Comparison of ENCODE assay signal across 30 cellular contexts in genomic region chr12:56995201-56995929, GRCh38. TPM values are rescaled to one million over a fixed set of nuclear protein-coding genes. Genes with fewer than 3 reads are reported as not detected.
DNase-seq lines count a peak whose midpoint lies in the region; ATAC-seq, FAIRE-seq and TF ChIP-seq lines count a peak whose summit lies in the region.
"Had no signal": no experiment of that assay in that cellular context is flagged by ENCODE, and none has a peak within 500 bp of the region (broad histone marks: within the 10 kb centered on the region; RNA-seq: fewer than 3 reads in every experiment).

No MANE protein-coding gene starts in this region.

- no peak for TF ChIP-seq POLR2A in K562 (conservative IDR thresholded peaks at IDR 0.05)

- H3K23ac ChIP-seq in H9 (ENCODE audit: insufficient read length, low read depth, low read length): no peak overlapping the region
- no peak overlapping the region for H3K23ac ChIP-seq in mesenchymal stem cell (ENCODE audit: low read length in 2 of 2)

- no peaks in the 10 kb centered on the region for H3K23me2 ChIP-seq in H9 (ENCODE audit: insufficient read length, low read depth, low read length, poor library complexity, severe bottlenecking)

- H3K9ac ChIP-seq in H9 (ENCODE audit: extremely low read depth, insufficient read length, low read length) (no peak overlapping the region), K562 (ENCODE audit: insufficient read depth in 1 of 2, low read depth in 2 of 2, low read length in 2 of 2) (peak overlapping the region in 1 of 2 experiments; percentile 47; a peak in 1 of 4 replicates), mesenchymal stem cell (ENCODE audit: low read length) (no peak overlapping the region)

- CTCF ChIA-PET in K562 (lab: Yijun Ruan, JAX; ENCODE audit: low intra/inter-chr PET ratio): no interaction called here

- no peak overlapping the region for H4K5ac ChIP-seq in H9 (ENCODE audit: insufficient read length, low read depth, low read length)

- no CpG with 5 or more reads among the region's 26 CpGs for WGBS in H9 (ENCODE audit: extremely low coverage, insufficient read length, low lambda C conversion rate)
- 95% methylated on average over 22 of the region's 26 CpGs for WGBS in K562 (ENCODE audit: insufficient coverage, low coverage, missing lambda C conversion rate)
- 95% methylated on average over 26 of the region's 26 CpGs for WGBS in mesenchymal stem cell

- H3T11ph ChIP-seq in H9 (ENCODE audit: low read length): no peak overlapping the region

- peaks cover 18% of the 10 kb centered on the region; the same call in 2 of the 3 replicates for H3K36me3 ChIP-seq in K562 (ENCODE audit: control insufficient read depth, insufficient read depth, low read length)
- peaks cover 17 to 21% of the 10 kb centered on the region in 2 experiments for H3K36me3 ChIP-seq in mesenchymal stem cell (ENCODE audit: control insufficient read depth in 1 of 2, insufficient read depth in 2 of 2, low read depth in 1 of 2, low read length in 2 of 2)

- POLR2A ChIA-PET in K562 (lab: Yijun Ruan, JAX): interaction anchor here (0.6 to 4.6 kb wide), 2 partner anchors 8 to 238 kb away, joined by 3 to 23 read pairs; no protein-coding TSS in a partner anchor

- H3K27me3 Mint-ChIP-seq in H9 (ENCODE audit: low read depth) (no peaks in the 10 kb centered on the region), mesothelial cell of epicardium (ENCODE audit: low read depth) (no peaks in the 10 kb centered on the region)
- H3K27me3 Mint-ChIP-seq: activated B cell treated with CpG ODN at 0.5 μM for 24 hours; activated naive CD8-positive, alpha-beta T cell treated with anti-CD3 and anti-CD28 coated beads for 36 hours; CD4-positive, alpha-beta T cell; memory B cell had no signal

- ATAC-seq in K562: no peak
- no peak for ATAC-seq in GM18861 (IDR thresholded peaks at IDR 0.05; ENCODE audit: unreplicated experiment)
- ATAC-seq in HG03039 (IDR thresholded peaks at IDR 0.05; ENCODE audit: unreplicated experiment): no peak
- ATAC-seq: A549 had no signal

- H2BK5ac ChIP-seq in H9 (ENCODE audit: insufficient read length, low read length) (no peak overlapping the region), mesenchymal stem cell (ENCODE audit: low read depth, low read length, poor library complexity, severe bottlenecking) (no peak overlapping the region)

- TF ChIP-seq CTCF in H9 (conservative IDR thresholded peaks at IDR 0.05): no peak
- TF ChIP-seq CTCF in K562 (IDR thresholded peaks at IDR 0.05 in 2 of 3, conservative IDR thresholded peaks at IDR 0.05 in 1 of 3; ENCODE audit: insufficient read depth in 2 of 3, low read depth in 1 of 3, low read length in 3 of 3): no peak
- TF ChIP-seq CTCF in mesothelial cell of epicardium (IDR thresholded peaks at IDR 0.05; ENCODE audit: unreplicated experiment): no peak

- H3K9me3 ChIP-seq in H9 (ENCODE audit: control insufficient read depth, low read depth, low read length) (no peaks in the 10 kb centered on the region), K562 (replicated peaks; ENCODE audit: control insufficient read depth, insufficient read depth, low read depth, low read length) (no peaks in the 10 kb centered on the region), mesenchymal stem cell (ENCODE audit: control insufficient read depth, low read length) (no peaks in the 10 kb centered on the region)
- H3K9me3 ChIP-seq: A549, esophagus squamous epithelium, HAP-1, Peyer's patch, tibial artery had no signal

- no peak overlapping the region for H3K4ac ChIP-seq in H9 (ENCODE audit: low read depth, low read length)
- no peak overlapping the region for H3K4ac ChIP-seq in mesenchymal stem cell (ENCODE audit: low read depth in 1 of 2, low read length in 2 of 2)

- H3K9me1 ChIP-seq in K562 (ENCODE audit: control insufficient read depth, insufficient read depth, low read length): no peaks in the 10 kb centered on the region

- no peak overlapping the region for H2BK20ac ChIP-seq in H9 (ENCODE audit: low read depth, low read length, poor library complexity, severe bottlenecking)

- no peaks in the 10 kb centered on the region for H4K20me1 ChIP-seq in H9 (ENCODE audit: control insufficient read depth, insufficient read depth, insufficient read length)
- H4K20me1 ChIP-seq in K562 (replicated peaks; ENCODE audit: control insufficient read depth, insufficient read depth, low read length): no peaks in the 10 kb centered on the region

- no peak overlapping the region for H3K4me2 ChIP-seq in H9 (ENCODE audit: insufficient read depth, insufficient read length, low read length)
- no peak overlapping the region for H3K4me2 ChIP-seq in K562 (ENCODE audit: insufficient read depth, low read length)
- H3K4me2 ChIP-seq in mesenchymal stem cell (ENCODE audit: low read length, poor library complexity, severe bottlenecking): no peak overlapping the region
- H3K4me2 ChIP-seq: A549 had no signal

- H3K36me3 Mint-ChIP-seq in H9 (ENCODE audit: insufficient read depth in 1 of 3, low read depth in 3 of 3) (peaks cover 7 to 25% (median 24%) of the 10 kb centered on the region in 3 experiments), mesothelial cell of epicardium (peaks cover 13% of the 10 kb centered on the region)

- no peak for FAIRE-seq in K562 (lab: Jason Lieb, UNC)
- FAIRE-seq: A549 had no signal

- H3K4me1 ChIP-seq in H9 (ENCODE audit: insufficient read depth, low read length) (no peaks in the 10 kb centered on the region), K562 (replicated peaks in 1 of 2; ENCODE audit: control insufficient read depth in 2 of 2, insufficient read depth in 2 of 2, low read length in 2 of 2) (peaks cover 26 to 39% of the 10 kb centered on the region in 2 experiments), mesenchymal stem cell (ENCODE audit: control insufficient read depth, insufficient read depth, low read depth, low read length) (peaks cover 3% of the 10 kb centered on the region)
- H3K4me1 ChIP-seq: A549, HAP-1, tibial artery had no signal

- no peak overlapping the region for H3K4me3 Mint-ChIP-seq in H9
- no peak overlapping the region for H3K4me3 Mint-ChIP-seq in mesothelial cell of epicardium
- H3K4me3 Mint-ChIP-seq: activated B cell treated with CpG ODN at 0.5 μM for 24 hours; activated naive CD8-positive, alpha-beta T cell treated with anti-CD3 and anti-CD28 coated beads for 36 hours; CD4-positive, alpha-beta T cell; memory B cell had no signal

- H4K91ac ChIP-seq in H9 (ENCODE audit: insufficient read length, low read depth, low read length): no peak overlapping the region
- H4K91ac ChIP-seq in mesenchymal stem cell (ENCODE audit: low read length): peak overlapping the region; percentile 13

- H3K4me1 Mint-ChIP-seq in H9: peaks cover 6 to 9% of the 10 kb centered on the region in 2 experiments
- peaks cover 4% of the 10 kb centered on the region for H3K4me1 Mint-ChIP-seq in mesothelial cell of epicardium

- H3K9me3 Mint-ChIP-seq in H9 (no peaks in the 10 kb centered on the region; a peak in 1 of 5 replicates), mesothelial cell of epicardium (no peaks in the 10 kb centered on the region)
- H3K9me3 Mint-ChIP-seq: activated B cell treated with CpG ODN at 0.5 μM for 24 hours; activated naive CD8-positive, alpha-beta T cell treated with anti-CD3 and anti-CD28 coated beads for 36 hours; CD4-positive, alpha-beta T cell; memory B cell had no signal

- H3K27ac ChIP-seq in H9 (ENCODE audit: insufficient read length, low read depth, low read length) (no peak overlapping the region), K562 (ENCODE audit: extremely low read depth, low read depth, low read length) (no peak overlapping the region), mesenchymal stem cell (ENCODE audit: low read length, poor library complexity, severe bottlenecking) (no peak overlapping the region)
- H3K27ac ChIP-seq: A549, Peyer's patch, tibial artery had no signal

- no peak overlapping the region for H3K27ac Mint-ChIP-seq in H9
- H3K27ac Mint-ChIP-seq in mesothelial cell of epicardium: no peak overlapping the region
- H3K27ac Mint-ChIP-seq: activated B cell treated with CpG ODN at 0.5 μM for 24 hours; activated naive CD8-positive, alpha-beta T cell treated with anti-CD3 and anti-CD28 coated beads for 36 hours; CD4-positive, alpha-beta T cell; memory B cell had no signal

- intact Hi-C loops in K562 (cut with micrococcal nuclease): no loop called here

- H2BK15ac ChIP-seq in H9 (ENCODE audit: low read depth, low read length) (no peak overlapping the region), mesenchymal stem cell (ENCODE audit: low read depth, poor library complexity, severe bottlenecking) (no peak overlapping the region)

- no peak overlapping the region for H2BK120ac ChIP-seq in H9 (ENCODE audit: low read depth, low read length, poor library complexity, severe bottlenecking)
- no peak overlapping the region for H2BK120ac ChIP-seq in mesenchymal stem cell (ENCODE audit: low read depth, low read length)

- H3K56ac ChIP-seq in H9 (ENCODE audit: insufficient read length, low read depth, low read length): no peak overlapping the region

- H3K27me3 ChIP-seq in H9 (ENCODE audit: insufficient read depth, low read length): no peaks in the 10 kb centered on the region
- no peaks in the 10 kb centered on the region for H3K27me3 ChIP-seq in K562 (ENCODE audit: control insufficient read depth in 2 of 2, insufficient read depth in 2 of 2, low read length in 2 of 2)
- H3K27me3 ChIP-seq in mesenchymal stem cell (ENCODE audit: control insufficient read depth in 1 of 2, insufficient read depth in 1 of 2, low read length in 2 of 2): peaks cover 4 to 10% of the 10 kb centered on the region in 2 experiments
- H3K27me3 ChIP-seq: esophagus squamous epithelium, Peyer's patch, tibial artery had no signal

- H2BK12ac ChIP-seq in H9 (ENCODE audit: insufficient read length, low read depth, low read length): no peak overlapping the region
- H2BK12ac ChIP-seq in mesenchymal stem cell (ENCODE audit: low read length in 2 of 2): no peak overlapping the region

- no TSS peak for BruUV-seq in K562 (replicated peaks; lab: Mats Ljungman, UMichigan)

- DNase-seq in H9 (peak; percentile 28), K562 (ENCODE audit: extremely low read depth in 1 of 4, low spot score in 3 of 4) (peak in 1 of 4 experiments; percentile 3), mesenchymal stem cell (no peak), mesothelial cell of epicardium (ENCODE audit: low spot score in 2 of 2, unreplicated experiment in 2 of 2) (no peak)
- DNase-seq: activated B cell treated with CpG ODN at 0.5 μM for 24 hours; activated effector memory CD4-positive, alpha-beta T cell treated with anti-CD3 and anti-CD28 coated beads, Interleukin-2, amount 50 U/mL, for 16 hours; activated naive CD8-positive, alpha-beta T cell treated with anti-CD3 and anti-CD28 coated beads for 36 hours; AML-193; aorta; CD4-positive, alpha-beta T cell; cortex of kidney; esophagus squamous epithelium; foreskin melanocyte; NCI-H1105; NCI-H1930; NCI-H524 treated with DMSO at 0.1 percent for 48 hours; NK-92 treated with Interleukin-12 subunit alpha and Interleukin-12 subunit beta, amount 100 ng/mL, for 24 hours; SHP77 treated with DMSO at 0.1 percent for 48 hours; tibial artery had no signal

- no peak overlapping the region for H3K4me3 ChIP-seq in K562
- no peak overlapping the region for H3K4me3 ChIP-seq in mesenchymal stem cell (ENCODE audit: insufficient read depth in 1 of 2, low read depth in 1 of 2, low read length in 2 of 2)
- H3K4me3 ChIP-seq: A549, esophagus squamous epithelium, HAP-1, Peyer's patch, tibial artery had no signal

- H3K79me1 ChIP-seq in H9 (ENCODE audit: insufficient read depth, low read depth, low read length, poor library complexity, severe bottlenecking) (peaks cover 7% of the 10 kb centered on the region), mesenchymal stem cell (replicated peaks; ENCODE audit: low read length, poor library complexity, severe bottlenecking) (peaks cover 21% of the 10 kb centered on the region)

- H4K8ac ChIP-seq in H9 (replicated peaks; ENCODE audit: insufficient read length, low read depth, low read length): no peak overlapping the region
- H4K8ac ChIP-seq in mesenchymal stem cell (ENCODE audit: low read length): no peak overlapping the region

- in situ Hi-C loops in K562 (cut with MboI): no loop called here

- no peak overlapping the region for H3K18ac ChIP-seq in H9 (ENCODE audit: insufficient read length, low read depth, low read length)
- no peak overlapping the region for H3K18ac ChIP-seq in mesenchymal stem cell (ENCODE audit: low read depth in 1 of 2, low read length in 2 of 2)

- TF ChIP-seq EP300 in K562 (IDR thresholded peaks at IDR 0.05; ENCODE audit: low read length): no peak

- H2AK5ac ChIP-seq in H9 (ENCODE audit: insufficient read length, low read length) (no peak overlapping the region), mesenchymal stem cell (ENCODE audit: low read length, severe bottlenecking) (no peak overlapping the region)

- no peak overlapping the region for H3K14ac ChIP-seq in H9 (ENCODE audit: insufficient read depth, low read length)
- no peak overlapping the region for H3K14ac ChIP-seq in mesenchymal stem cell (ENCODE audit: low read length in 2 of 2)

- TF ChIP-seq RAD21 in K562 (CRISPR knock-in tag; conservative IDR thresholded peaks at IDR 0.05 in 1 of 2, IDR thresholded peaks at IDR 0.05 in 1 of 2): no peak

- no peaks in the 10 kb centered on the region; the same call in none of the 2 replicates for H3K79me2 ChIP-seq in H9 (ENCODE audit: insufficient read depth, low read length)
- H3K79me2 ChIP-seq in K562 (ENCODE audit: control insufficient read depth, insufficient read depth, low read length): peaks cover 13% of the 10 kb centered on the region

- H2AFZ ChIP-seq in H9 (ENCODE audit: low read length) (no peak overlapping the region), K562 (ENCODE audit: low read depth, low read length) (no peak overlapping the region), mesenchymal stem cell (ENCODE audit: low read depth, low read length) (no peak overlapping the region)

RNA-seq across cellular contexts. Expression of gene ZBTB39, which starts 11.0 kb away (rescaled TPM):
- 30.3 and 31.2 TPM in 2 replicates for total RNA-seq in H9 (2021)
- 23.7 and 34.4 TPM in 2 replicates for total RNA-seq in K562 (2011; cell fraction: chromatin; rRNA removed; ENCODE audit: low replicate concordance)
- 21.3 and 23.3 TPM in 2 replicates for total RNA-seq in K562 (2011; cell fraction: nucleolus; rRNA removed)
- 23.4 and 26.0 TPM in 2 replicates for total RNA-seq in K562 (2011; cell fraction: nucleoplasm; rRNA removed)
- total RNA-seq in K562 (2014; rRNA removed): 7.7 and 10.3 TPM in 2 replicates
- total RNA-seq in K562 (2014; rRNA removed; fragmentation: Illumina TruSeq; extraction: Trizol): 8.6 and 9.3 TPM in 2 replicates
- total RNA-seq in K562 (2015; rRNA removed; fragmentation: Illumina TruSeq; extraction: Trizol): 8.7 TPM in 2 replicates
- total RNA-seq in K562 (2021): 11.5 and 13.3 TPM in 2 replicates
- polyA plus RNA-seq in K562 (2011; rRNA removed): 9.6 and 10.4 TPM in 2 replicates
- polyA plus RNA-seq in K562 (2011; cell fraction: cytosol; rRNA removed): 8.7 and 11.6 TPM in 2 replicates
- polyA plus RNA-seq in K562 (2011; cell fraction: nucleus; rRNA removed): 13.1 and 14.4 TPM in 2 replicates
- polyA plus RNA-seq in K562 (2012): 7.2 and 7.5 TPM in 2 replicates
- 10.9 and 11.6 TPM in 2 replicates for polyA plus RNA-seq in K562 (2014; fragmentation: Illumina TruSeq; extraction: Trizol)
- polyA plus RNA-seq in K562 (2014; fragmentation: Nextera tagmentation; extraction: Ambion mirVana): 1 to 10 TPM; 3.3 to 3.4 TPM
- polyA plus RNA-seq in K562 (2014; rRNA removed): 8.2 and 8.6 TPM in 2 replicates
- 14.8 and 17.1 TPM in 2 replicates for polyA minus RNA-seq in K562 (2011; rRNA and poly(A)+ RNA removed)
- polyA minus RNA-seq in K562 (2011; cell fraction: cytosol; rRNA and poly(A)+ RNA removed): 8.0 and 9.3 TPM in 2 replicates
- polyA minus RNA-seq in K562 (2011; cell fraction: nucleus; rRNA and poly(A)+ RNA removed): 13.3 and 21.2 TPM in 2 replicates
- polyA plus RNA-seq in mesenchymal stem cell (2013, experiment 1 of 2): 2.9 TPM
- 3.0 TPM for polyA plus RNA-seq in mesenchymal stem cell (2013, experiment 2 of 2)
- total RNA-seq in mesothelial cell of epicardium: 19.1 to 19.6 TPM (median 19.2 TPM) in 3 replicates

RNA-seq across cellular contexts. Expression of gene TAC3, which starts 21.0 kb away (rescaled TPM):
- total RNA-seq in H9 (2021): 4.4 and 6.2 TPM in 2 replicates
- total RNA-seq in K562 (2011; cell fraction: chromatin; rRNA removed; ENCODE audit: low replicate concordance): 0.92 and 1.2 TPM in 2 replicates
- 1.3 and 2.3 TPM in 2 replicates for total RNA-seq in K562 (2011; cell fraction: nucleolus; rRNA removed)
- total RNA-seq in K562 (2011; cell fraction: nucleoplasm; rRNA removed): 1.8 and 2.0 TPM in 2 replicates
- 0.64 and 1.9 TPM in 2 replicates for total RNA-seq in K562 (2014; rRNA removed)
- total RNA-seq in K562 (2014; rRNA removed; fragmentation: Illumina TruSeq; extraction: Trizol): 0.76 and 1.1 TPM in 2 replicates
- 1.4 and 1.8 TPM in 2 replicates for total RNA-seq in K562 (2015; rRNA removed; fragmentation: Illumina TruSeq; extraction: Trizol)
- 0.29 and 1.7 TPM in 2 replicates for total RNA-seq in K562 (2021)
- polyA plus RNA-seq in K562 (2011; rRNA removed): 0.87 and 2.8 TPM in 2 replicates
- 1.5 and 3.6 TPM in 2 replicates for polyA plus RNA-seq in K562 (2011; cell fraction: cytosol; rRNA removed)
- polyA plus RNA-seq in K562 (2011; cell fraction: nucleus; rRNA removed): 0.38 and 0.98 TPM in 2 replicates
- polyA plus RNA-seq in K562 (2012): 2.9 and 3.1 TPM in 2 replicates
- polyA plus RNA-seq in K562 (2014; fragmentation: Illumina TruSeq; extraction: Trizol): 2.0 and 2.7 TPM in 2 replicates
- 1 to 10 TPM; 2.4 to 2.6 TPM for polyA plus RNA-seq in K562 (2014; fragmentation: Nextera tagmentation; extraction: Ambion mirVana)
- polyA plus RNA-seq in K562 (2014; rRNA removed): 1.2 and 1.6 TPM in 2 replicates
- 0.39 and 1.1 TPM in 2 replicates for polyA minus RNA-seq in K562 (2011; rRNA and poly(A)+ RNA removed)
- 0.95 TPM in 1 of 2 replicates, not detected in the other for polyA minus RNA-seq in K562 (2011; cell fraction: cytosol; rRNA and poly(A)+ RNA removed)
- polyA minus RNA-seq in K562 (2011; cell fraction: nucleus; rRNA and poly(A)+ RNA removed): not detected in 2 replicates
- polyA plus RNA-seq in mesenchymal stem cell (2013, experiment 1 of 2): 1.3 TPM
- 0.96 TPM for polyA plus RNA-seq in mesenchymal stem cell (2013, experiment 2 of 2)
- total RNA-seq in mesothelial cell of epicardium: 0.31 to 0.47 TPM in 2 of 3 replicates, not detected in the other
- total RNA-seq: activated B cell treated with CpG ODN at 0.5 μM for 24 hours; aorta; CD4-positive, alpha-beta T cell; esophagus squamous epithelium; M059J; myocyte; pulmonary artery endothelial cell; skeletal muscle tissue had no signal

RNA-seq across cellular contexts. Expression of gene RDH16, which starts 38.0 kb away (rescaled TPM):
- total RNA-seq in H9 (2021) (0.31 and 0.39 TPM in 2 replicates), K562 (2014; rRNA removed) (0.20 and 0.23 TPM in 2 replicates), K562 (2014; rRNA removed; fragmentation: Illumina TruSeq; extraction: Trizol) (0.22 and 0.26 TPM in 2 replicates), K562 (2015; rRNA removed; fragmentation: Illumina TruSeq; extraction: Trizol) (0.11 TPM in 2 replicates), K562 (2021) (0.36 and 0.42 TPM in 2 replicates), mesothelial cell of epicardium (1.00 to 1.3 TPM (median 1.1 TPM) in 3 replicates)
- total RNA-seq in K562 (2011; cell fraction: chromatin; rRNA removed; ENCODE audit: low replicate concordance): 3.0 and 3.8 TPM in 2 replicates
- total RNA-seq in K562 (2011; cell fraction: nucleolus; rRNA removed): 1.2 and 2.4 TPM in 2 replicates
- 3.7 and 4.8 TPM in 2 replicates for total RNA-seq in K562 (2011; cell fraction: nucleoplasm; rRNA removed)
- polyA plus RNA-seq in K562 (2011; rRNA removed) (0.26 and 0.62 TPM in 2 replicates), K562 (2014; fragmentation: Illumina TruSeq; extraction: Trizol) (0.12 and 0.21 TPM in 2 replicates), K562 (2014; fragmentation: Nextera tagmentation; extraction: Ambion mirVana) (under 1 TPM in 1 of 2 experiments, not detected in 1; 0.13 TPM), K562 (2014; rRNA removed) (0.24 and 0.52 TPM in 2 replicates)
- 0.04 and 0.28 TPM in 2 replicates for polyA plus RNA-seq in K562 (2011; cell fraction: cytosol; rRNA removed)
- 2.4 and 5.4 TPM in 2 replicates for polyA plus RNA-seq in K562 (2011; cell fraction: nucleus; rRNA removed)
- polyA plus RNA-seq in K562 (2012): 0.14 and 0.47 TPM in 2 replicates
- polyA minus RNA-seq in K562 (2011; rRNA and poly(A)+ RNA removed): 0.11 and 0.48 TPM in 2 replicates
- polyA minus RNA-seq in K562 (2011; cell fraction: cytosol; rRNA and poly(A)+ RNA removed): not detected in 2 replicates
- 0.54 and 1.6 TPM in 2 replicates for polyA minus RNA-seq in K562 (2011; cell fraction: nucleus; rRNA and poly(A)+ RNA removed)
- polyA plus RNA-seq in mesenchymal stem cell (2013, experiment 1 of 2): 0.04 TPM
- 0.03 TPM for polyA plus RNA-seq in mesenchymal stem cell (2013, experiment 2 of 2)
- total RNA-seq: M059J had no signal

RNA-seq across cellular contexts. Expression of gene MYO1A, which starts 54.6 kb away (rescaled TPM):
- 0.26 TPM in 1 of 2 replicates, not detected in the other for total RNA-seq in H9 (2021)
- 0.35 and 1.0 TPM in 2 replicates for total RNA-seq in K562 (2011; cell fraction: chromatin; rRNA removed; ENCODE audit: low replicate concordance)
- total RNA-seq in K562 (2011; cell fraction: nucleolus; rRNA removed): 0.79 and 1.5 TPM in 2 replicates
- 0.51 and 0.99 TPM in 2 replicates for total RNA-seq in K562 (2011; cell fraction: nucleoplasm; rRNA removed)
- total RNA-seq in K562 (2014; rRNA removed): 0.08 and 0.09 TPM in 2 replicates
- total RNA-seq in K562 (2014; rRNA removed; fragmentation: Illumina TruSeq; extraction: Trizol): 0.06 and 0.29 TPM in 2 replicates
- 0.08 and 0.14 TPM in 2 replicates for total RNA-seq in K562 (2015; rRNA removed; fragmentation: Illumina TruSeq; extraction: Trizol)
- total RNA-seq in K562 (2021): 0.18 and 0.29 TPM in 2 replicates
- 0.14 and 0.18 TPM in 2 replicates for polyA plus RNA-seq in K562 (2011; rRNA removed)
- 0.03 TPM in 1 of 2 replicates, not detected in the other for polyA plus RNA-seq in K562 (2011; cell fraction: cytosol; rRNA removed)
- 0.23 and 0.91 TPM in 2 replicates for polyA plus RNA-seq in K562 (2011; cell fraction: nucleus; rRNA removed)
- polyA plus RNA-seq in K562 (2012): 0.08 and 0.11 TPM in 2 replicates
- 0.03 and 0.54 TPM in 2 replicates for polyA plus RNA-seq in K562 (2014; fragmentation: Illumina TruSeq; extraction: Trizol)
- polyA plus RNA-seq in K562 (2014; fragmentation: Nextera tagmentation; extraction: Ambion mirVana): not detected
- 0.08 and 0.20 TPM in 2 replicates for polyA plus RNA-seq in K562 (2014; rRNA removed)
- 0.06 TPM in 1 of 2 replicates, not detected in the other for polyA minus RNA-seq in K562 (2011; rRNA and poly(A)+ RNA removed)
- not detected in 2 replicates for polyA minus RNA-seq in K562 (2011; cell fraction: cytosol; rRNA and poly(A)+ RNA removed)
- 0.13 and 1.1 TPM in 2 replicates for polyA minus RNA-seq in K562 (2011; cell fraction: nucleus; rRNA and poly(A)+ RNA removed)
- polyA plus RNA-seq in mesenchymal stem cell (2013, experiment 1 of 2): not detected
- not detected for polyA plus RNA-seq in mesenchymal stem cell (2013, experiment 2 of 2)
- 0.22 to 0.59 TPM (median 0.27 TPM) in 3 replicates for total RNA-seq in mesothelial cell of epicardium
- total RNA-seq: Daoy, M059J, myocyte, skeletal muscle tissue had no signal
